ENCODE assay signal across 8 cellular contexts in genomic region chr10:17228081-17229015, GRCh38. TPM values are rescaled to one million over a fixed set of nuclear protein-coding genes. Genes with fewer than 3 reads are reported as not detected.
DNase-seq lines count a peak whose midpoint lies in the region; ATAC-seq, FAIRE-seq and TF ChIP-seq lines count a peak whose summit lies in the region.

Gene VIM (plus strand): TSS chr10:17228241. CDS start chr10:17229423, 1,182 bp downstream.

- no peaks in the 10 kb centered on the region for H3K27me3 ChIP-seq in keratinocyte (ENCODE audit: control insufficient read depth, extremely low read depth, insufficient read depth, low read length)

- no peaks in the 10 kb centered on the region for H3K9me1 ChIP-seq in keratinocyte (ENCODE audit: control insufficient read depth, extremely low read depth, insufficient read depth, low read length)

- H3K9me3 ChIP-seq in keratinocyte (ENCODE audit: control insufficient read depth, low read depth, low read length), result no peaks in the 10 kb centered on the region

- DNase-seq in DMS53 (lab: John Stamatoyannopoulos, UW), result peak; percentile 65
- DNase-seq in KG1 (lab: John Stamatoyannopoulos, UW), result peak; percentile 73
- peak; percentile 63 for DNase-seq in activated CD4-positive, CD25-positive, alpha-beta regulatory T cell treated with anti-CD3 and anti-CD28 coated beads, Interleukin-2, amount 50 U/mL, for 16 hours (ENCODE audit: low read depth, low spot score)
- DNase-seq in caudate nucleus (lab: John Stamatoyannopoulos, UW), result peak in 43 of 61 donors; percentile 7 to 75 (median 31)
- DNase-seq in keratinocyte (ENCODE audit: low read depth, low spot score), result peak; percentile 80
- peak; percentile 65 to 74 for DNase-seq in stimulated activated CD4-positive, alpha-beta T cell treated with anti-CD3 and anti-CD28 coated beads, Interleukin-15, amount 100 ng/mL, for 1 hour (ENCODE audit: low read depth in 1 of 2, low spot score in 1 of 2)
- DNase-seq in SHP77 (lab: John Stamatoyannopoulos, UW), result no peak

- H3K4me3 ChIP-seq in keratinocyte (ENCODE audit: control insufficient read depth in 2 of 3, extremely low read depth in 1 of 3, insufficient read depth in 2 of 3, low read depth in 1 of 3, low read length in 3 of 3), result peak within 1 kb of the TSS; percentile 65 to 97 (median 86)

- H3K4me2 ChIP-seq in keratinocyte (ENCODE audit: control insufficient read depth, extremely low read depth, insufficient read depth, low read depth, low read length), result peak within 1 kb of the TSS; percentile 91

- H3K36me3 ChIP-seq in keratinocyte (ENCODE audit: control insufficient read depth in 2 of 2, extremely low read depth in 1 of 2, insufficient read depth in 2 of 2, low read length in 2 of 2), result peaks cover 2 to 3% of the 10 kb centered on the region in 2 experiments

- H2AFZ ChIP-seq in keratinocyte (ENCODE audit: control insufficient read depth, low read length), result peak within 1 kb of the TSS; percentile 53

- FAIRE-seq in keratinocyte (lab: Jason Lieb, UNC), result peak; percentile 48

- peaks cover 25% of the 10 kb centered on the region for H3K79me2 ChIP-seq in keratinocyte (ENCODE audit: control insufficient read depth, insufficient read depth, low read length)

- peak within 1 kb of the TSS; percentile 88 for H3K9ac ChIP-seq in keratinocyte (ENCODE audit: control insufficient read depth, extremely low read depth, insufficient read depth, low read length)

- H4K20me1 ChIP-seq in keratinocyte (ENCODE audit: control insufficient read depth, extremely low read depth, insufficient read depth, low read length), result peaks cover 4% of the 10 kb centered on the region

- peak in 1 of 3 experiments; percentile 1 for TF ChIP-seq CTCF in keratinocyte (optimal IDR thresholded peaks at IDR 0.05 in 1 of 3, IDR thresholded peaks at IDR 0.05 in 1 of 3, conservative IDR thresholded peaks at IDR 0.05 in 1 of 3; ENCODE audit: extremely low read depth in 1 of 3, insufficient read depth in 2 of 3, low read length in 3 of 3)

- dilution Hi-C loops in keratinocyte (cut with MboI; ENCODE audit: extremely low pct_ligation_motif_present, low sequenced_read_pairs), result no loop called here

- peaks cover 22% of the 10 kb centered on the region for H3K4me1 ChIP-seq in keratinocyte (ENCODE audit: control insufficient read depth, extremely low read depth, insufficient read depth, low read length)

- peak within 1 kb of the TSS; percentile 95 for H3K27ac ChIP-seq in caudate nucleus (ENCODE audit: low read depth, low read length)
- H3K27ac ChIP-seq in keratinocyte (ENCODE audit: control insufficient read depth, insufficient read depth, low read length), result peak within 1 kb of the TSS; percentile 86

- peak; percentile 31 for ATAC-seq in GM21619 (IDR thresholded peaks at IDR 0.05; ENCODE audit: unreplicated experiment)

RNA-seq across cellular contexts. Expression of gene VIM, which starts in this region (rescaled TPM):
- 341 to 1,147 TPM (median 495 TPM) in 3 replicates for polyA plus RNA-seq in keratinocyte
- 56.4 TPM for polyA plus RNA-seq in keratinocyte (2011; ENCODE audit: low read depth)
- 552 and 735 TPM in 2 replicates for polyA plus RNA-seq in keratinocyte (2011; cell fraction: cytosol; rRNA removed)
- 325 and 358 TPM in 2 replicates for polyA plus RNA-seq in keratinocyte (2011; cell fraction: nucleus; rRNA removed)
- polyA plus RNA-seq in keratinocyte (2012; ENCODE audit: low replicate concordance), result 57.6 and 1,089 TPM in 2 replicates
- 460 to 1,179 TPM (median 477 TPM) in 3 replicates for polyA minus RNA-seq in keratinocyte
- 1,163 TPM for polyA minus RNA-seq in keratinocyte (2011; cell fraction: cytosol; rRNA and poly(A)+ RNA removed)
- polyA minus RNA-seq in keratinocyte (2011; cell fraction: nucleus; rRNA and poly(A)+ RNA removed), result 188 and 237 TPM in 2 replicates

Comparison
In these comparisons a context has a peak if more than half of its experiments do, and no peak if none do; other contexts are left out.
1. DNase-seq: peak in DMS53 (single experiment), KG1 (single experiment), activated CD4-positive, CD25-positive, alpha-beta regulatory T cell treated with anti-CD3 and anti-CD28 coated beads, Interleukin-2, amount 50 U/mL, for 16 hours (single experiment), caudate nucleus (43 of 61), keratinocyte (single experiment) and stimulated activated CD4-positive, alpha-beta T cell treated with anti-CD3 and anti-CD28 coated beads, Interleukin-15, amount 100 ng/mL, for 1 hour (2 of 2); none in SHP77 (0 of 2).